ENCODE assay signal across 12 cellular contexts in genomic region chr11:124791626-124792341, GRCh38. TPM values are rescaled to one million over a fixed set of nuclear protein-coding genes. Genes with fewer than 3 reads are reported as not detected.
A peak's percentile ranks its signal among the peaks of the same experiment; 100 is the strongest.
DNase-seq lines count a peak whose midpoint lies in the region; ATAC-seq and TF ChIP-seq lines count a peak whose summit lies in the region.
"Had no signal": no experiment of that assay in that cellular context is flagged by ENCODE, and none has a peak within 500 bp of the region (broad histone marks: within the 10 kb centered on the region; RNA-seq: fewer than 3 reads in every experiment).

No MANE protein-coding gene starts in this region.

- no peaks in the 10 kb centered on the region for H3K27me3 Mint-ChIP-seq in T-helper 2 cell treated with Interferon-gamma antibody and Interleukin-4, amounts not matched to agents 5 μg/mL and 100 μg/mL, for 36 hours (ENCODE audit: low read depth)
- H3K27me3 Mint-ChIP-seq: dendritic cell treated with granulocyte-macrophage colony-stimulating factor and Interleukin-4, amounts not matched to agents 40 ng/mL and 50 ng/mL, for 4 days; IgD-negative memory B cell had no signal

- no peaks in the 10 kb centered on the region for H3K36me3 Mint-ChIP-seq in T-helper 2 cell treated with Interferon-gamma antibody and Interleukin-4, amounts not matched to agents 5 μg/mL and 100 μg/mL, for 36 hours (ENCODE audit: low read depth)
- H3K36me3 Mint-ChIP-seq: IgD-negative memory B cell had no signal

- no peak overlapping the region for H3K4me3 ChIP-seq in fibroblast of villous mesenchyme (ENCODE audit: low read depth, low read length)
- H3K4me3 ChIP-seq: sigmoid colon had no signal

- ATAC-seq in GM18868 (IDR thresholded peaks at IDR 0.05; ENCODE audit: unreplicated experiment) (peak; percentile 66), GM21786 (IDR thresholded peaks at IDR 0.05; ENCODE audit: unreplicated experiment) (peak; percentile 77), HG03460 (IDR thresholded peaks at IDR 0.05; ENCODE audit: unreplicated experiment) (peak; percentile 70), left ventricle myocardium superior (no peak), Right ventricle myocardium inferior (no peak)

- H3K9me3 Mint-ChIP-seq in T-helper 2 cell treated with Interferon-gamma antibody and Interleukin-4, amounts not matched to agents 5 μg/mL and 100 μg/mL, for 36 hours, result no peaks in the 10 kb centered on the region
- H3K9me3 Mint-ChIP-seq: dendritic cell treated with granulocyte-macrophage colony-stimulating factor and Interleukin-4, amounts not matched to agents 40 ng/mL and 50 ng/mL, for 4 days; IgD-negative memory B cell had no signal

- peak; percentile 68 for DNase-seq in fibroblast of villous mesenchyme (ENCODE audit: low read depth)
- no peak for DNase-seq in NCI-H2196 treated with DMSO at 0.1 percent for 48 hours (lab: John Stamatoyannopoulos, UW; ENCODE audit: unreplicated experiment)
- no peak for DNase-seq in left ventricle myocardium superior
- no peak for DNase-seq in T-helper 2 cell treated with Interferon-gamma antibody and Interleukin-4, amounts not matched to agents 5 μg/mL and 100 μg/mL, for 36 hours (ENCODE audit: low spot score)
- no peak for DNase-seq in Right ventricle myocardium inferior (ENCODE audit: missing footprints)
- DNase-seq: sigmoid colon had no signal

- intact Hi-C loops in left ventricle myocardium superior (cut with micrococcal nuclease) (loop anchor here (10.0 kb wide), 1 partner anchor 127 kb away; no protein-coding TSS in a partner anchor), Right ventricle myocardium inferior (cut with DNase I) (no loop called here)

- no peak overlapping the region for H3K4me3 Mint-ChIP-seq in T-helper 2 cell treated with Interferon-gamma antibody and Interleukin-4, amounts not matched to agents 5 μg/mL and 100 μg/mL, for 36 hours
- H3K4me3 Mint-ChIP-seq: dendritic cell treated with granulocyte-macrophage colony-stimulating factor and Interleukin-4, amounts not matched to agents 40 ng/mL and 50 ng/mL, for 4 days; IgD-negative memory B cell had no signal

- peaks cover 22% of the 10 kb centered on the region for H3K4me1 Mint-ChIP-seq in T-helper 2 cell treated with Interferon-gamma antibody and Interleukin-4, amounts not matched to agents 5 μg/mL and 100 μg/mL, for 36 hours (ENCODE audit: low read depth)

- no peak for TF ChIP-seq CTCF in fibroblast of villous mesenchyme (IDR thresholded peaks at IDR 0.05; ENCODE audit: insufficient read depth, low read depth, low read length)

- no peak overlapping the region for H3K27ac Mint-ChIP-seq in T-helper 2 cell treated with Interferon-gamma antibody and Interleukin-4, amounts not matched to agents 5 μg/mL and 100 μg/mL, for 36 hours
- H3K27ac Mint-ChIP-seq: dendritic cell treated with granulocyte-macrophage colony-stimulating factor and Interleukin-4, amounts not matched to agents 40 ng/mL and 50 ng/mL, for 4 days had no signal

RNA-seq across cellular contexts. Expression of gene MSANTD2, which starts 8.4 kb away (rescaled TPM):
- 11.2 and 13.5 TPM in 2 replicates for total RNA-seq in fibroblast of villous mesenchyme
- 3.4 TPM for total RNA-seq in left ventricle myocardium superior
- total RNA-seq in Right ventricle myocardium inferior, result 3.8 TPM

RNA-seq across cellular contexts. Expression of gene ESAM, which starts 29.7 kb away (rescaled TPM):
- total RNA-seq in fibroblast of villous mesenchyme (0.43 and 0.97 TPM in 2 replicates), left ventricle myocardium superior (40.5 TPM), Right ventricle myocardium inferior (43.1 TPM)

RNA-seq across cellular contexts. Expression of gene VSIG2, which starts 39.7 kb away (rescaled TPM):
- total RNA-seq in fibroblast of villous mesenchyme (under 0.01 TPM in 1 of 2 replicates, not detected in the other), left ventricle myocardium superior (1.1 TPM), Right ventricle myocardium inferior (0.70 TPM)

RNA-seq across cellular contexts. Expression of gene NRGN, which starts 52.0 kb away (rescaled TPM):
- total RNA-seq in fibroblast of villous mesenchyme (0.43 and 1.6 TPM in 2 replicates), left ventricle myocardium superior (4.1 TPM), Right ventricle myocardium inferior (6.4 TPM)
- total RNA-seq: kidney epithelial cell had no signal

Comparison
In these comparisons a context has a peak if more than half of its experiments do, and no peak if none do; other contexts are left out.
1. ATAC-seq: peak in GM18868 (single experiment), GM21786 (single experiment) and HG03460 (single experiment); none in left ventricle myocardium superior (single experiment) and Right ventricle myocardium inferior (single experiment).
2. RNA of gene ESAM, which starts 29.7 kb away (total RNA-seq): 43.1 TPM in Right ventricle myocardium inferior (single experiment) and 40.5 TPM in left ventricle myocardium superior (single experiment); 0.43 to 0.97 TPM in fibroblast of villous mesenchyme; every median in the first group is over 10 times any median in the second.